14 cellular contexts compared by ENCODE assay signal in genomic region chr10:78899996-78900714, GRCh38.
A peak's percentile ranks its signal among the peaks of the same experiment; 100 is the strongest.
DNase-seq lines count a peak whose midpoint lies in the region; ATAC-seq and TF ChIP-seq lines count a peak whose summit lies in the region.
"Had no signal": no experiment of that assay in that cellular context is flagged by ENCODE, and none has a peak within 500 bp of the region (broad histone marks: within the 10 kb centered on the region; RNA-seq: fewer than 3 reads in every experiment).

No MANE protein-coding gene starts in this region.

- H3K27ac Mint-ChIP-seq in chondrocyte (ENCODE audit: unreplicated experiment), result no peak overlapping the region
- H3K27ac Mint-ChIP-seq: T-helper 17 cell had no signal

- H3K27me3 Mint-ChIP-seq in chondrocyte (ENCODE audit: low read depth), result peaks cover 3% of the 10 kb centered on the region
- H3K27me3 Mint-ChIP-seq: T-helper 17 cell had no signal

- H3K27ac ChIP-seq in right cardiac atrium (ENCODE audit: low read length), result no peak overlapping the region

- H3K9me3 Mint-ChIP-seq in chondrocyte (ENCODE audit: low read depth), result no peaks in the 10 kb centered on the region

- H3K4me1 ChIP-seq in right cardiac atrium (ENCODE audit: control insufficient read depth, insufficient read depth, low read length), result no peaks in the 10 kb centered on the region

- intact Hi-C loops in right cardiac atrium (cut with DNase I), result no loop called here

- 77% methylated on average over 11 of the region's 11 CpGs for WGBS in right cardiac atrium

- peaks cover 10% of the 10 kb centered on the region for H3K4me1 Mint-ChIP-seq in chondrocyte (ENCODE audit: low read depth)

- no peaks in the 10 kb centered on the region for H3K36me3 Mint-ChIP-seq in chondrocyte (ENCODE audit: low read depth)

- H3K4me3 Mint-ChIP-seq in chondrocyte (ENCODE audit: unreplicated experiment), result no peak overlapping the region
- H3K4me3 Mint-ChIP-seq: T-helper 17 cell had no signal

- no peaks in the 10 kb centered on the region for H3K9me3 ChIP-seq in right cardiac atrium (ENCODE audit: control insufficient read depth, low read length)

- peak; percentile 82 to 92 for ATAC-seq in right cardiac atrium
- ATAC-seq: T-helper 17 cell had no signal

- TF ChIP-seq CTCF in chondrocyte (IDR thresholded peaks at IDR 0.05), result peak; percentile 16

- DNase-seq in DMS 273 treated with DMSO at 0.1 percent for 48 hours (lab: John Stamatoyannopoulos, UW) (peak; percentile 13), chondrocyte (ENCODE audit: low spot score) (no peak), right cardiac atrium (peak; percentile 59 to 89 (median 86)), retina (peak; percentile 18), iPS-NIHi7 (ENCODE audit: extremely low spot score) (no peak), DMS53 treated with DMSO at 0.1 percent for 48 hours (lab: John Stamatoyannopoulos, UW; ENCODE audit: unreplicated experiment) (no peak), D341Med (ENCODE audit: low spot score) (no peak)
- DNase-seq in stimulated activated CD8-positive, alpha-beta memory T cell treated with anti-CD3 and anti-CD28 coated beads, Interleukin-4, amount 100 ng/mL, for 48 hours, result no peak
- DNase-seq: AML-193, amygdala, DMS79, IMR-90, NCI-H1436, T-helper 17 cell had no signal

- no peaks in the 10 kb centered on the region for H3K27me3 ChIP-seq in right cardiac atrium (ENCODE audit: control insufficient read depth, insufficient read depth)

- no peak overlapping the region for H3K4me3 ChIP-seq in right cardiac atrium (ENCODE audit: low read length)

Comparison
In these comparisons a context has a peak if more than half of its experiments do, and no peak if none do; other contexts are left out.
1. DNase-seq: peak in DMS 273 treated with DMSO at 0.1 percent for 48 hours (single experiment), right cardiac atrium (3 of 3) and retina (single experiment); none in chondrocyte (single experiment), iPS-NIHi7 (single experiment), stimulated activated CD8-positive, alpha-beta memory T cell treated with anti-CD3 and anti-CD28 coated beads, Interleukin-4, amount 100 ng/mL, for 48 hours (single experiment), DMS53 treated with DMSO at 0.1 percent for 48 hours (single experiment) and D341Med (single experiment).